11 cellular contexts compared by ENCODE assay signal in the genomic region with DNA sequence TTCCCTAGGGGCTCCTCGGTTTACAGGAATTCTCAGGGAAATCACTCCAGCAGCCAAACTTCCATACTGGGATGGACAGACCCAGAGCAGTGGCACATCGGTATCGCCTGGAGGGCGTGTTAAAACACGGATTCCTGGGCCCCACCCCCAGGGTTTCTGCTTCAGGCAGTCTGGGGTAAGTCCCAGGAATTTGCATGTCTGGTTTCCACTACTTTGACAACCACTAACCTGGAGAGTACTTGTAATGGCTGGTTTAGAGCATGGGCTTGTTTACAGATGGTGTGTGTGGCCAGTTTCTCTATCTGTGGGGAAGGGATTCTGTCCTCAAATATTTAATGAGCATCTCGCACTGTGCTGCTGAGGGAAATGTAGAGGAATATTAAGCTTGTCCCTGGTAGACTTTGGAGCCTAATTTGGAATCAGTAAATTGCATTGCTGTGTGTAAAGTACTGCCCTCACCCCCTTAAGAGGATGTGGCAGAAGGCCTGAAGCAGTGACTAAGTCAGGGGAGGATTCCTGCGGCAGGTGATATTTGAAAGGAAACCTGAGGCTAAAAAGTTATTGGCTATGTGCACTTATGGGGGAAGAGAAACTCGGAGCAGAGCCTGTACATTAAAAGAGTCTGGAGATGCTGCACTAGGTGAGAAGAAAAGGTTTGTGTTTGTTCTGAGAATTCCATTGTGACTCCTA. TPM values are rescaled to one million over a fixed set of nuclear protein-coding genes. Genes with fewer than 3 reads are reported as not detected.
DNase-seq lines count a peak whose midpoint lies in the region; ATAC-seq and TF ChIP-seq lines count a peak whose summit lies in the region.
"Had no signal": no experiment of that assay in that cellular context is flagged by ENCODE, and none has a peak within 500 bp of the region (broad histone marks: within the 10 kb centered on the region; RNA-seq: fewer than 3 reads in every experiment).

No MANE protein-coding gene starts in this region.

- H3K36me3 Mint-ChIP-seq in H9 (ENCODE audit: insufficient read depth in 1 of 3, low read depth in 3 of 3), result peaks cover 23 to 48% (median 36%) of the 10 kb centered on the region in 3 experiments

- H4K20me1 ChIP-seq in H9 (ENCODE audit: control insufficient read depth, insufficient read depth, insufficient read length), result no peaks in the 10 kb centered on the region

- peak; percentile 97 for ATAC-seq in GM18909 (IDR thresholded peaks at IDR 0.05; ENCODE audit: poor library complexity, unreplicated experiment)
- peak; percentile 12 for ATAC-seq in lung (ENCODE audit: insufficient read depth, low FRiP score)

- no peaks in the 10 kb centered on the region; the same call in 1 of the 2 replicates for H3K4me1 ChIP-seq in H9 (ENCODE audit: insufficient read depth, low read length)
- peaks cover 6% of the 10 kb centered on the region for H3K4me1 ChIP-seq in HUES64 (ENCODE audit: insufficient read depth, low read length)
- peaks cover 2 to 6% of the 10 kb centered on the region in 2 donors for H3K4me1 ChIP-seq in lung (ENCODE audit: control insufficient read depth in 2 of 2, insufficient read depth in 2 of 2, low read length in 2 of 2)

- H3K14ac ChIP-seq in H9 (ENCODE audit: insufficient read depth, low read length), result no peak overlapping the region

- no peak overlapping the region for H3K4me3 Mint-ChIP-seq in H9

- H4K5ac ChIP-seq in H9 (ENCODE audit: insufficient read length, low read depth, low read length), result no peak overlapping the region

- no CpG with 5 or more reads among the region's 8 CpGs for WGBS in H9 (ENCODE audit: extremely low coverage, insufficient read length, low lambda C conversion rate)
- 50% methylated on average over 8 of the region's 8 CpGs for WGBS in HUES64
- 71 to 86% methylated on average over 8 of the region's 8 CpGs for WGBS in lung, 2 donors

- peaks cover 0 to 2% of the 10 kb centered on the region in 2 experiments; a peak in 2 of 5 replicates for H3K9me3 Mint-ChIP-seq in H9

- H2BK12ac ChIP-seq in H9 (ENCODE audit: insufficient read length, low read depth, low read length), result no peak overlapping the region

- H2BK120ac ChIP-seq in H9 (ENCODE audit: low read depth, low read length, poor library complexity, severe bottlenecking), result no peak overlapping the region

- no peak overlapping the region for H3K56ac ChIP-seq in H9 (ENCODE audit: insufficient read length, low read depth, low read length)

- H3K27me3 ChIP-seq in H9 (ENCODE audit: insufficient read depth, low read length) (no peaks in the 10 kb centered on the region), HUES64 (ENCODE audit: insufficient read depth, low read length) (no peaks in the 10 kb centered on the region), lung (ENCODE audit: control insufficient read depth, insufficient read depth) (no peaks in the 10 kb centered on the region)

- peaks cover 7% of the 10 kb centered on the region for H3K79me1 ChIP-seq in H9 (ENCODE audit: insufficient read depth, low read depth, low read length, poor library complexity, severe bottlenecking)

- no peak overlapping the region for H3K4me2 ChIP-seq in H9 (ENCODE audit: insufficient read depth, insufficient read length, low read length)

- no peak overlapping the region for H3T11ph ChIP-seq in H9 (ENCODE audit: low read length)

- H2BK20ac ChIP-seq in H9 (ENCODE audit: low read depth, low read length, poor library complexity, severe bottlenecking), result no peak overlapping the region

- H3K27ac ChIP-seq in H9 (ENCODE audit: insufficient read length, low read depth, low read length), result no peak overlapping the region
- H3K27ac ChIP-seq in HUES64 (ENCODE audit: low read depth, low read length), result 0 out of 2 replicates have a peak overlapping the region, but pooled peaks have one; percentile 17
- no peak overlapping the region for H3K27ac ChIP-seq in lung (ENCODE audit: low read depth in 1 of 2, low read length in 1 of 2)

- no peak overlapping the region for H2BK5ac ChIP-seq in H9 (ENCODE audit: insufficient read length, low read length)

- no peak overlapping the region for H4K8ac ChIP-seq in H9 (replicated peaks; ENCODE audit: insufficient read length, low read depth, low read length)

- H3K4me3 ChIP-seq in HUES64 (ENCODE audit: low read length) (no peak overlapping the region), lung (no peak overlapping the region)

- DNase-seq in H9 (peak; percentile 56), lung (ENCODE audit: low spot score) (peak; percentile 47), C1 segment of cervical spinal cord (lab: John Stamatoyannopoulos, UW) (no peak)
- DNase-seq in stimulated activated CD4-positive, alpha-beta T cell treated with anti-CD3 and anti-CD28 coated beads, Interleukin-12 subunit alpha, Interleukin-12 subunit beta, amount 100 ng/mL, for 4 hours, result no peak
- no peak for DNase-seq in stimulated activated naive CD4-positive, alpha-beta T cell (lab: John Stamatoyannopoulos, UW)
- no peak for DNase-seq in activated CD4-positive, alpha-beta T cell treated with anti-CD3 and anti-CD28 coated beads, Interleukin-2, amount 50 U/mL, for 1 hour
- DNase-seq: activated T-cell treated with anti-CD3 and anti-CD28 coated beads, Interleukin-2, amount 50 U/mL, for 48 hours; foreskin melanocyte; NCI-H446 had no signal

- no peak overlapping the region for H2AFZ ChIP-seq in H9 (ENCODE audit: low read length)

- H3K4me1 Mint-ChIP-seq in H9, result peaks cover 14 to 24% of the 10 kb centered on the region in 2 experiments

- no peak overlapping the region for H3K4ac ChIP-seq in H9 (ENCODE audit: low read depth, low read length)

- no peak overlapping the region for H2BK15ac ChIP-seq in H9 (ENCODE audit: low read depth, low read length)

- H3K9me3 ChIP-seq in H9 (ENCODE audit: control insufficient read depth, low read depth, low read length) (no peaks in the 10 kb centered on the region), HUES64 (ENCODE audit: insufficient read depth, low read depth, low read length) (no peaks in the 10 kb centered on the region), lung (ENCODE audit: control insufficient read depth in 2 of 2, insufficient read depth in 1 of 2, low read length in 1 of 2) (no peaks in the 10 kb centered on the region)

- peaks cover 18% of the 10 kb centered on the region for H3K36me3 ChIP-seq in HUES64 (ENCODE audit: insufficient read depth, low read length)
- H3K36me3 ChIP-seq in lung (ENCODE audit: control insufficient read depth in 2 of 2, insufficient read depth in 2 of 2, low read length in 2 of 2), result peaks cover 3% of the 10 kb centered on the region in 2 donors

- no peak overlapping the region for H3K9ac ChIP-seq in H9 (ENCODE audit: extremely low read depth, insufficient read length, low read length)
- H3K9ac ChIP-seq in HUES64 (ENCODE audit: low read depth, low read length), result no peak overlapping the region

- TF ChIP-seq CTCF in H9 (conservative IDR thresholded peaks at IDR 0.05), result no peak
- TF ChIP-seq CTCF in lung (IDR thresholded peaks at IDR 0.05; ENCODE audit: control extremely low read depth, extremely low read depth), result no peak

- H3K23me2 ChIP-seq in H9 (ENCODE audit: insufficient read length, low read depth, low read length, poor library complexity, severe bottlenecking), result no peaks in the 10 kb centered on the region

- no peak overlapping the region for H3K18ac ChIP-seq in H9 (ENCODE audit: insufficient read length, low read depth, low read length)

- H3K79me2 ChIP-seq in H9 (ENCODE audit: insufficient read depth, low read length), result no peaks in the 10 kb centered on the region; the same call in 1 of the 2 replicates

- H2AK5ac ChIP-seq in H9 (ENCODE audit: insufficient read length, low read length), result no peak overlapping the region

- no peak overlapping the region for H4K91ac ChIP-seq in H9 (ENCODE audit: insufficient read length, low read depth, low read length)

- no peaks in the 10 kb centered on the region for H3K27me3 Mint-ChIP-seq in H9 (ENCODE audit: low read depth)

- peak overlapping the region; percentile 20 to 28 (median 24) for H3K27ac Mint-ChIP-seq in H9

- no peak overlapping the region for H3K23ac ChIP-seq in H9 (ENCODE audit: insufficient read length, low read depth, low read length)

RNA-seq across cellular contexts. Expression of a gene that starts 18.6 kb away (rescaled TPM):
- total RNA-seq in H9 (2021) (130 and 133 TPM in 2 replicates), lung (100 to 1,000 TPM; 104 to 181 TPM)
- polyA plus RNA-seq in HUES64 (2013, experiment 1 of 2), result 91.9 TPM
- polyA plus RNA-seq in HUES64 (2013, experiment 2 of 2), result 92.8 TPM
- polyA plus RNA-seq in lung, result 10 to 100 TPM; 39.3 to 43.2 TPM

Comparison
In these comparisons a context has a peak if more than half of its experiments do, and no peak if none do; other contexts are left out.
1. DNase-seq: peak in H9 (single experiment) and lung (single experiment); none in stimulated activated CD4-positive, alpha-beta T cell treated with anti-CD3 and anti-CD28 coated beads, Interleukin-12 subunit alpha, Interleukin-12 subunit beta, amount 100 ng/mL, for 4 hours (single experiment), stimulated activated naive CD4-positive, alpha-beta T cell (0 of 6), C1 segment of cervical spinal cord (0 of 14) and activated CD4-positive, alpha-beta T cell treated with anti-CD3 and anti-CD28 coated beads, Interleukin-2, amount 50 U/mL, for 1 hour (single experiment).